In the genomic region with DNA sequence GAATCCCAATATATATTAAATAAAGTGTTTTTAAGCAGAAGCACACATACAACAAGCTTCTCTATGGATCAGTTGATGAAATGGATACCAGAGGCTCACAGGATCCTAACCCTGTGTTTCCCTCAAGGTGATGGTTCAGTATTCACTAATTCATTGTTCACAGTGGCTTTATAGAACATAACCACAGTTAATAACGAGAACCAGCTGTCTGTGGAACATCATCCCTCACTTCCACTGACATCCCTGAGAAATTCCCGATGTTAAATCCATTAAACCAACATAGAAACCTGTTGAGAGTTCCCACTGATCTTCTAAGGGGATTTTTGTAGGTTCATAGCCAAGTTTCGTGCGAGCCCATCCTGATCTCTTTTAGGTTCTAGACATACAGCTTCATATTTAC, we compare ENCODE assay signal across 18 cellular contexts. TPM values are rescaled to one million over a fixed set of nuclear protein-coding genes. Genes with fewer than 3 reads are reported as not detected.
DNase-seq lines count a peak whose midpoint lies in the region; ATAC-seq and TF ChIP-seq lines count a peak whose summit lies in the region.
"Had no signal": no experiment of that assay in that cellular context is flagged by ENCODE, and none has a peak within 500 bp of the region (broad histone marks: within the 10 kb centered on the region; RNA-seq: fewer than 3 reads in every experiment).

No MANE protein-coding gene starts in this region.

- peaks cover 50% of the 10 kb centered on the region for H3K4me1 ChIP-seq in SJCRH30
- no peaks in the 10 kb centered on the region for H3K4me1 ChIP-seq in gastroesophageal sphincter
- H3K4me1 ChIP-seq: A549; BLaER1 treated with 17β-estradiol and CSF1 and Interleukin-3, amounts not matched to agents 10 nM and 100 nM; Caco-2 had no signal

- no peak for TF ChIP-seq CTCF in gastroesophageal sphincter (IDR thresholded peaks at IDR 0.05)

- H3K27ac ChIP-seq in SJCRH30 (peak overlapping the region; percentile 94), gastroesophageal sphincter (no peak overlapping the region)
- H3K27ac ChIP-seq: 22Rv1; A549; BLaER1 treated with 17β-estradiol and CSF1 and Interleukin-3, amounts not matched to agents 10 nM and 100 nM; C4-2B had no signal

- H3K36me3 ChIP-seq in SJCRH30 (no peaks in the 10 kb centered on the region), gastroesophageal sphincter (no peaks in the 10 kb centered on the region)
- H3K36me3 ChIP-seq: BLaER1 treated with 17β-estradiol and CSF1 and Interleukin-3, amounts not matched to agents 10 nM and 100 nM had no signal

- no peak for TF ChIP-seq POLR2A in gastroesophageal sphincter (IDR thresholded peaks at IDR 0.05)

- H3K4me3 ChIP-seq in SJCRH30 (no peak overlapping the region), gastroesophageal sphincter (no peak overlapping the region)
- H3K4me3 ChIP-seq: A549; BLaER1 treated with 17β-estradiol and CSF1 and Interleukin-3, amounts not matched to agents 10 nM and 100 nM had no signal

- ATAC-seq in gastroesophageal sphincter = no peak
- no peak for ATAC-seq in HG02763 (IDR thresholded peaks at IDR 0.05; ENCODE audit: unreplicated experiment)
- ATAC-seq: A549; CD8-positive, alpha-beta T cell had no signal

- H3K27me3 ChIP-seq in SJCRH30 = no peaks in the 10 kb centered on the region
- H3K27me3 ChIP-seq in gastroesophageal sphincter = no peaks in the 10 kb centered on the region
- H3K27me3 ChIP-seq: BLaER1 treated with 17β-estradiol and CSF1 and Interleukin-3, amounts not matched to agents 10 nM and 100 nM had no signal

- WGBS in gastroesophageal sphincter (ENCODE audit: low coverage in 1 of 2), 2 donors = 56 to 71% methylated on average over 4 of the region's 4 CpGs

- TF ChIP-seq EP300 in gastroesophageal sphincter (IDR thresholded peaks at IDR 0.05) = no peak

- peak; percentile 1 for DNase-seq in NCI-H2171 treated with DMSO at 0.1 percent for 48 hours (lab: John Stamatoyannopoulos, UW)
- DNase-seq in NCI-H2171 (lab: John Stamatoyannopoulos, UW) = no peak
- DNase-seq in SJCRH30 = peak; percentile 78 to 97
- DNase-seq: AML-193; Caco-2; Calu3; CD4-positive, alpha-beta T cell; CD8-positive, alpha-beta T cell; DMS79 treated with DMSO at 0.1 percent for 48 hours; GF-D8 had no signal

- H3K9me3 ChIP-seq in SJCRH30 (replicated peaks) (0 out of 2 replicates have a peak, but pooled peaks cover 5% of the 10 kb centered on the region), gastroesophageal sphincter (no peaks in the 10 kb centered on the region)
- H3K9me3 ChIP-seq: A549; BLaER1 treated with 17β-estradiol and CSF1 and Interleukin-3, amounts not matched to agents 10 nM and 100 nM; Caco-2 had no signal

RNA-seq across cellular contexts. Expression of a gene that starts 29.0 kb away (rescaled TPM):
- 0.91 and 1.1 TPM in 2 replicates for total RNA-seq in SJCRH30 (2014; rRNA removed; shearing (Covaris generic))
- not detected for total RNA-seq in gastroesophageal sphincter
- total RNA-seq: A172; B cell; Caco-2; Calu3; CD4-positive, alpha-beta T cell; CD8-positive, alpha-beta T cell had no signal
